ENCODE assay signal across 8 cellular contexts in the genomic region with DNA sequence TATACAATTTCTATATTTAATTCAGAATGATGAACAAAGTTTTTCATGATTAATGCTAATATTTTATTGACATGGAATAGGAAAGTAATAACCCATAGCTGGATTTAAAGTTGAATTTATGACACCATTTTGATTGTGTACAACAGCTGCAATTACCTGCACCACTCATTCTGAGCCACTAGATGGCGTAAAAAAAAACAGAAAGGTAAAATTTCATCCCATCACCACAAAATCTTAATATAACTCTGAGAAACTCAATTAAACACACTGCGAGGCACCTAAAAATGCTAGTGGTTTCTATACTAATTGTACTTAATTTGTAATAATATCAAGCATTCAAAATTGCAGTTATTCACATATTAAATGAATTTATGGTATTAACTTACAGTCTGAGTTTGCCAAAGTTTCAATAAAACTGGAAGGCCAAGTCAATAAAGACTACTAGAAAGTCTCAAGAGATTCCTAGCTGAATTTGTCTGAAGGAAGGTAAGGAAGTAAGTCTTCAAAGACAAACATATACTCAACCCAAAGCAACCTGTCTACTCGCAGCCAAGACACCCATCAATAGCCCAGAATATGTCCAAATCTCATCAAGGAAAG.
DNase-seq lines count a peak whose midpoint lies in the region; ATAC-seq and TF ChIP-seq lines count a peak whose summit lies in the region.

No MANE protein-coding gene starts in this region.

- TF ChIP-seq CTCF in GM12864 (IDR thresholded peaks at IDR 0.05; ENCODE audit: low read depth, low read length, missing control alignments) (peak; percentile 54), ovary (IDR thresholded peaks at IDR 0.05) (peak in 2 of 3 donors; percentile 13 to 21)

- H3K36me3 Mint-ChIP-seq in effector memory CD8-positive, alpha-beta T cell (ENCODE audit: insufficient read depth): peaks cover 3% of the 10 kb centered on the region

- TF ChIP-seq EP300 in ovary (IDR thresholded peaks at IDR 0.05): no peak

- in situ Hi-C loops in ACHN (cut with HindIII; ENCODE audit: low pct_ligation_motif_present, low pct_unique_long_range_greater_than_20kb, low sequenced_read_pairs): no loop called here

- H3K4me3 ChIP-seq in GM12864 (ENCODE audit: low read depth, low read length) (no peak overlapping the region), ovary (no peak overlapping the region)

- 54 to 57% (median 55%) methylated on average over 3 of the region's 3 CpGs for WGBS in ovary, 3 donors

- peak; percentile 73 for ATAC-seq in effector memory CD8-positive, alpha-beta T cell (replicated peaks)

- H3K27me3 ChIP-seq in ovary: no peaks in the 10 kb centered on the region

- peak; percentile 60 for DNase-seq in ACHN
- no peak for DNase-seq in GM12864 (ENCODE audit: low read depth)
- DNase-seq in NCI-H526 treated with DMSO at 0.1 percent for 48 hours (lab: John Stamatoyannopoulos, UW): peak; percentile 19
- DNase-seq in effector memory CD8-positive, alpha-beta T cell: peak in 2 of 3 experiments; percentile 20 to 28
- no peak for DNase-seq in ovary
- no peak for DNase-seq in stimulated activated CD4-positive, alpha-beta T cell treated with anti-CD3 and anti-CD28 coated beads, Interleukin-4, amount 100 ng/mL, for 4 hours
- no peak for DNase-seq in hippocampal formation (lab: John Stamatoyannopoulos, UW)
- no peak for DNase-seq in activated gamma-delta T cell (lab: John Stamatoyannopoulos, UW)

- no peak overlapping the region for H3K27ac ChIP-seq in ovary

- no peaks in the 10 kb centered on the region for H3K4me1 Mint-ChIP-seq in effector memory CD8-positive, alpha-beta T cell (ENCODE audit: low read depth in 2 of 2)

- no peak for TF ChIP-seq POLR2A in ovary (IDR thresholded peaks at IDR 0.05)

- H3K9me3 ChIP-seq in ovary: no peaks in the 10 kb centered on the region

- no peak overlapping the region for H3K4me3 Mint-ChIP-seq in effector memory CD8-positive, alpha-beta T cell

- no peaks in the 10 kb centered on the region for H3K4me1 ChIP-seq in ovary (ENCODE audit: insufficient read depth)

- H3K9me3 Mint-ChIP-seq in effector memory CD8-positive, alpha-beta T cell: no peaks in the 10 kb centered on the region

- H3K36me3 ChIP-seq in ovary: no peaks in the 10 kb centered on the region

- H3K27ac Mint-ChIP-seq in effector memory CD8-positive, alpha-beta T cell: no peak overlapping the region

- H3K27me3 Mint-ChIP-seq in effector memory CD8-positive, alpha-beta T cell: no peaks in the 10 kb centered on the region

- intact Hi-C loops in ovary (cut with DNase I): no loop called here

Comparison
In these comparisons a context has a peak if more than half of its experiments do, and no peak if none do; other contexts are left out.
1. DNase-seq: peak in ACHN (single experiment), NCI-H526 treated with DMSO at 0.1 percent for 48 hours (single experiment) and effector memory CD8-positive, alpha-beta T cell (2 of 3); none in GM12864 (single experiment), ovary (0 of 5), stimulated activated CD4-positive, alpha-beta T cell treated with anti-CD3 and anti-CD28 coated beads, Interleukin-4, amount 100 ng/mL, for 4 hours (0 of 2), hippocampal formation (0 of 2) and activated gamma-delta T cell (single experiment).